In genomic region chr20:39298566-39299501, GRCh38 we compare ENCODE assay signal across 23 cellular contexts.
"Had no signal": no experiment of that assay in that cellular context is flagged by ENCODE, and none has a peak within 500 bp of the region (broad histone marks: within the 10 kb centered on the region; RNA-seq: fewer than 3 reads in every experiment).

No MANE protein-coding gene starts in this region.

- H3K4me3 Mint-ChIP-seq: activated naive CD8-positive, alpha-beta T cell; activated T-cell treated with anti-CD3 and anti-CD28 coated beads, Interleukin-2, amount 50 U/mL, for 24 hours; activated T-helper 17 cell treated with anti-CD3 and anti-CD28 coated beads, Interleukin-2, amount 50 U/mL, for 72 hours had no signal

- FAIRE-seq: bronchial epithelial cell, TTC549 had no signal

- H3K4me1 ChIP-seq: foreskin keratinocyte, thyroid gland had no signal

- H3K27me3 ChIP-seq: foreskin keratinocyte, thyroid gland had no signal

- H3K36me3 Mint-ChIP-seq: activated naive CD8-positive, alpha-beta T cell had no signal

- H3K9me3 ChIP-seq: mucosa of descending colon, thyroid gland had no signal

- H3K4me1 Mint-ChIP-seq: activated T-helper 17 cell treated with anti-CD3 and anti-CD28 coated beads, Interleukin-2, amount 50 U/mL, for 72 hours had no signal

- H3K27ac Mint-ChIP-seq: activated naive CD8-positive, alpha-beta T cell; activated T-cell treated with anti-CD3 and anti-CD28 coated beads, Interleukin-2, amount 50 U/mL, for 24 hours; activated T-helper 17 cell treated with anti-CD3 and anti-CD28 coated beads, Interleukin-2, amount 50 U/mL, for 72 hours; progenitor cell of endocrine pancreas had no signal

- H3K4me3 ChIP-seq: coronary artery, mucosa of descending colon, thyroid gland had no signal

- H3K27me3 Mint-ChIP-seq: progenitor cell of endocrine pancreas had no signal

- H3K36me3 ChIP-seq: thyroid gland had no signal

- H3K9me3 Mint-ChIP-seq: activated T-cell treated with anti-CD3 and anti-CD28 coated beads, Interleukin-2, amount 50 U/mL, for 24 hours; activated T-helper 17 cell treated with anti-CD3 and anti-CD28 coated beads, Interleukin-2, amount 50 U/mL, for 72 hours had no signal

- H3K27ac ChIP-seq: coronary artery, epithelial cell of prostate, foreskin keratinocyte, thyroid gland had no signal

- DNase-seq: activated CD4-positive, alpha-beta T cell treated with anti-CD3 and anti-CD28 coated beads for 1 hour; activated CD4-positive, alpha-beta T cell treated with anti-CD3 and anti-CD28 coated beads, Interleukin-2, amount 50 U/mL, for 1 hour; activated CD8-positive, alpha-beta memory T cell treated with anti-CD3 and anti-CD28 coated beads for 24 hours; activated CD8-positive, alpha-beta memory T cell treated with anti-CD3 and anti-CD28 coated beads, Interleukin-2, amount 50 U/mL, for 4 hours; activated T-cell treated with anti-CD3 and anti-CD28 coated beads, Interleukin-2, amount 50 U/mL, for 24 hours; cerebellar nuclear complex; foreskin keratinocyte; glutamatergic neuron; left cardiac atrium; mesendoderm; retina; stimulated activated CD4-positive, alpha-beta T cell treated with anti-CD3 and anti-CD28 coated beads, Interleukin-4, amount 100 ng/mL, for 4 hours; stimulated activated naive CD8-positive, alpha-beta T cell treated with anti-CD3 and anti-CD28 coated beads, Interleukin-15, Interleukin-2, amounts not matched to agents 100 U/mL and 50 U/mL, for 24 hours; T-helper 1 cell; thyroid gland had no signal
